In the genomic region with DNA sequence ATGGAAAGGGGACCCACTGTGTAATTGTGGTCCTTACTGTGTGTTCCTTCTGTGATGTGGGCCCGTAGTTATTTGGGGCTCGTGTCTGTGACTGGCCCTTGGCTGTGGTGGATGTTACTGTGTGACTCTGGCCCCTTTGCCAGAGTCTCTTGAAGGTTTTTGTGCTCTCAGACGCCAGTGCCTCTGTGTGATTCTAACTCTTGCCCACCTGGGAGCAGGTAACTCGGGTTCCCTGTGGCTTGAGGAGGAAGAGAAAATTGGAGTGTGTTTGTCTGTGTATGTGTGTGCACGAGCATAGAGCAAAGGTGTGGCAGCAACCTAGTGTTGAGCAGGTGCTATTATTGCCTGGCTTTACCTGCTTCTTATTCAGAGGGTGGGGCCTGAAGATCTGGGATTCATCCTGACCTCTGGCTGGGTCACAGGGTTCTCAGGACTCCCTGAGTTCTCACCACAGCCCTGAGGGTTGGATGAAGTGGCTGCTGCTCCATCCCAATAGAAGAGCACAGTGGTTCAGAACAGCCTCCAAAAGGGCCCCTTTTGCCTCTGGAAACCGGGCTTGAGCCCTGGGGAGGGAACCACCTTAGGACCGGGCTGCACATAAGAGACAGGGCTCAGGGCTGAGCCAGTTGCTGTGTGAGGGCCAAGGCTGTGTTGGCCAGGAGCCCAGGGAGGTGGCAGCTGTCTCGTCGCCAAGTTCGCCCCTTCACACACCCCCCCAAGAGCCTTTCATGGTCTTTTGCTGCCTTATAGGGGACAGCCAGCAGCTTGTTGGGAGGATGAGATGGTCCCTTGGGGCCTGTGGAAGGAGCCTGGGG, we compare ENCODE assay signal across 8 cellular contexts. TPM values are rescaled to one million over a fixed set of nuclear protein-coding genes. Genes with fewer than 3 reads are reported as not detected.
DNase-seq lines count a peak whose midpoint lies in the region; ATAC-seq and TF ChIP-seq lines count a peak whose summit lies in the region.

No MANE protein-coding gene starts in this region.

- peak overlapping the region; percentile 97 for H3K27ac Mint-ChIP-seq in activated B cell treated with CpG ODN at 0.5 μM for 24 hours

- CTCF ChIA-PET in activated B cell treated with CpG ODN at 0.5 μM for 24 hours (lab: Charles Lee), result no interaction called here

- H3K9me3 Mint-ChIP-seq in activated T-cell treated with anti-CD3 and anti-CD28 coated beads, Interleukin-2, amount 50 U/mL, for 4 hours, result no peaks in the 10 kb centered on the region
- no peaks in the 10 kb centered on the region for H3K9me3 Mint-ChIP-seq in activated B cell treated with CpG ODN at 0.5 μM for 24 hours

- peaks cover 0 to 35% (median 25%) of the 10 kb centered on the region in 4 donors for H3K4me1 ChIP-seq in stomach

- 0 to 43% (median 13%) methylated on average over 4 to 10 of the region's 10 CpGs for WGBS in stomach, 5 donors

- H3K27me3 ChIP-seq in stomach, result peaks cover 0 to 4% (median 0%) of the 10 kb centered on the region in 3 donors

- H3K4me3 ChIP-seq in iPS-18c (ENCODE audit: insufficient read depth, low read depth, low read length) (peak overlapping the region; percentile 73), stomach (peak overlapping the region; percentile 57 to 73 (median 59))

- intact Hi-C loops in activated B cell treated with CpG ODN at 0.5 μM for 24 hours (cut with micrococcal nuclease) (no loop called here), stomach (cut with DNase I; ENCODE audit: low total_unique reads) (no loop called here)

- H3K27me3 Mint-ChIP-seq in activated T-cell treated with anti-CD3 and anti-CD28 coated beads, Interleukin-2, amount 50 U/mL, for 4 hours (ENCODE audit: low read depth), result no peaks in the 10 kb centered on the region
- no peaks in the 10 kb centered on the region for H3K27me3 Mint-ChIP-seq in activated B cell treated with CpG ODN at 0.5 μM for 24 hours

- in situ Hi-C loops in KBM-7 (cut with MboI; ENCODE audit: low pct_unique_long_range_greater_than_20kb, low sequenced_read_pairs), result no loop called here

- H3K9me3 ChIP-seq in iPS-18c (ENCODE audit: control insufficient read depth, insufficient read depth, low read length) (no peaks in the 10 kb centered on the region), stomach (peaks cover 0 to 8% (median 3%) of the 10 kb centered on the region in 4 donors)

- peak overlapping the region; percentile 90 to 99 (median 95) for H3K27ac ChIP-seq in stomach

- DNase-seq in activated T-cell treated with anti-CD3 and anti-CD28 coated beads, Interleukin-2, amount 50 U/mL, for 4 hours, result no peak
- no peak for DNase-seq in activated T-cell treated with anti-CD3 and anti-CD28 coated beads, Interleukin-2, amount 50 U/mL, for 48 hours
- DNase-seq in activated B cell treated with CpG ODN at 0.5 μM for 24 hours (no peak), stomach (no peak), AG08395 (ENCODE audit: low spot score) (no peak), KBM-7 (no peak)
- DNase-seq in stimulated activated CD4-positive, alpha-beta T cell treated with anti-CD3 and anti-CD28 coated beads, Interleukin-2, amount 100 ng/mL, for 48 hours, result no peak

- POLR2A ChIA-PET in activated B cell treated with CpG ODN at 0.5 μM for 24 hours (lab: Charles Lee), result no interaction called here

- TF ChIP-seq CTCF in activated B cell treated with CpG ODN at 0.5 μM for 24 hours (IDR thresholded peaks at IDR 0.05) (no peak), stomach (IDR thresholded peaks at IDR 0.05) (no peak)

- peaks cover 0 to 13% (median 12%) of the 10 kb centered on the region in 4 donors for H3K36me3 ChIP-seq in stomach

- no peak for ATAC-seq in activated T-cell treated with anti-CD3 and anti-CD28 coated beads, Interleukin-2, amount 50 U/mL, for 4 hours
- ATAC-seq in activated B cell treated with CpG ODN at 0.5 μM for 24 hours (ENCODE audit: low read depth), result no peak

- H3K4me3 Mint-ChIP-seq in activated T-cell treated with anti-CD3 and anti-CD28 coated beads, Interleukin-2, amount 50 U/mL, for 4 hours, result peak overlapping the region; percentile 99
- peak overlapping the region; percentile 96 for H3K4me3 Mint-ChIP-seq in activated B cell treated with CpG ODN at 0.5 μM for 24 hours

- peaks cover 13% of the 10 kb centered on the region for H3K36me3 Mint-ChIP-seq in activated T-cell treated with anti-CD3 and anti-CD28 coated beads, Interleukin-2, amount 50 U/mL, for 4 hours (ENCODE audit: insufficient read depth)
- H3K36me3 Mint-ChIP-seq in activated B cell treated with CpG ODN at 0.5 μM for 24 hours (ENCODE audit: low read depth), result peaks cover 29% of the 10 kb centered on the region

- peaks cover 24% of the 10 kb centered on the region for H3K4me1 Mint-ChIP-seq in activated T-cell treated with anti-CD3 and anti-CD28 coated beads, Interleukin-2, amount 50 U/mL, for 4 hours (ENCODE audit: low read depth)
- H3K4me1 Mint-ChIP-seq in activated B cell treated with CpG ODN at 0.5 μM for 24 hours, result peaks cover 30% of the 10 kb centered on the region

- no peak for TF ChIP-seq EP300 in stomach (IDR thresholded peaks at IDR 0.05)

- TF ChIP-seq POLR2A in stomach (IDR thresholded peaks at IDR 0.05), result no peak

RNA-seq across cellular contexts. Expression of gene RBM10, which starts 1.3 kb away (rescaled TPM):
- 10 to 100 TPM; 77.7 to 83.4 (median 81.4) TPM for total RNA-seq in activated T-cell treated with anti-CD3 and anti-CD28 coated beads, Interleukin-2, amount 50 U/mL, for 4 hours
- total RNA-seq in activated B cell treated with CpG ODN at 0.5 μM for 24 hours (54.9 and 55.6 TPM in 2 replicates), stomach (10 to 100 TPM in 4 of 5 donors, 1 to 10 TPM in 1; 1.8 to 51.3 (median 26.8) TPM)
- polyA plus RNA-seq in stomach, result 10 to 100 TPM; 21.2 to 28.4 (median 22.9) TPM

RNA-seq across cellular contexts. Expression of gene NDUFB11, which starts 1.8 kb away (rescaled TPM):
- total RNA-seq in activated T-cell treated with anti-CD3 and anti-CD28 coated beads, Interleukin-2, amount 50 U/mL, for 4 hours, result 100 to 1,000 TPM in 2 of 3 donors, 10 to 100 TPM in 1; 95.3 to 103 (median 100) TPM
- total RNA-seq in activated B cell treated with CpG ODN at 0.5 μM for 24 hours, result 73.3 and 88.0 TPM in 2 replicates
- total RNA-seq in stomach, result 100 to 1,000 TPM in 3 of 5 donors, 10 to 100 TPM in 2; 45.3 to 408 (median 196) TPM
- 10 to 100 TPM; 86.0 to 97.7 (median 90.8) TPM for polyA plus RNA-seq in stomach

RNA-seq across cellular contexts. Expression of gene UBA1, which starts 47.3 kb away (rescaled TPM):
- total RNA-seq in activated T-cell treated with anti-CD3 and anti-CD28 coated beads, Interleukin-2, amount 50 U/mL, for 4 hours, result 100 to 1,000 TPM; 236 to 281 (median 254) TPM
- total RNA-seq in activated B cell treated with CpG ODN at 0.5 μM for 24 hours (229 and 235 TPM in 2 replicates), stomach (100 to 1,000 TPM in 3 of 5 donors, 10 to 100 TPM in 2; 66.8 to 278 (median 115) TPM)
- polyA plus RNA-seq in stomach, result 10 to 100 TPM; 59.3 to 81.4 (median 63.4) TPM
